19 cellular contexts compared by ENCODE assay signal in genomic region chr3:77139665-77140064, GRCh38.
A peak's percentile ranks its signal among the peaks of the same experiment; 100 is the strongest.
DNase-seq lines count a peak whose midpoint lies in the region; ATAC-seq and TF ChIP-seq lines count a peak whose summit lies in the region.
"Had no signal": no experiment of that assay in that cellular context is flagged by ENCODE, and none has a peak within 500 bp of the region (broad histone marks: within the 10 kb centered on the region; RNA-seq: fewer than 3 reads in every experiment).

No MANE protein-coding gene starts in this region.

- intact Hi-C loops in Right ventricle myocardium inferior (cut with DNase I) (no loop called here), sciatic nerve (cut with DNase I) (no loop called here)

- no peaks in the 10 kb centered on the region for H3K9me3 ChIP-seq in cardiac muscle cell (ENCODE audit: low read depth)
- H3K9me3 ChIP-seq: A549, BLaER1, HAP-1 had no signal

- TF ChIP-seq CTCF in cardiac muscle cell (IDR thresholded peaks at IDR 0.05; ENCODE audit: low read depth, low read length): no peak

- ATAC-seq in Right ventricle myocardium inferior (no peak), sciatic nerve (no peak), GM18867 (IDR thresholded peaks at IDR 0.05; ENCODE audit: unreplicated experiment) (no peak)
- ATAC-seq: A549 had no signal

- no peaks in the 10 kb centered on the region for H3K36me3 ChIP-seq in cardiac muscle cell
- H3K36me3 ChIP-seq: BLaER1, HAP-1 had no signal

- H3K4me1 ChIP-seq in cardiac muscle cell (ENCODE audit: low read depth): peaks cover 12% of the 10 kb centered on the region
- H3K4me1 ChIP-seq: A549, BLaER1 had no signal

- no peak overlapping the region for H3K4me3 ChIP-seq in cardiac muscle cell
- H3K4me3 ChIP-seq: A549, BLaER1, HAP-1 had no signal

- DNase-seq in NCI-H2227 (lab: John Stamatoyannopoulos, UW; ENCODE audit: unreplicated experiment) (peak; percentile 23), NCI-H2227 treated with DMSO at 0.1 percent for 48 hours (lab: John Stamatoyannopoulos, UW) (no peak), cardiac muscle cell (ENCODE audit: low read depth in 1 of 2, low spot score in 1 of 2) (peak in 1 of 2 donors; percentile 38), Right ventricle myocardium inferior (ENCODE audit: missing footprints) (no peak), SK-N-DZ (ENCODE audit: low spot score) (peak; percentile 87), sciatic nerve (ENCODE audit: low spot score) (no peak), foreskin melanocyte (no peak)
- DNase-seq: AML-193; CD4-positive, alpha-beta memory T cell; DMS153; DMS79; GDM1; HFFc6; IMR-90 had no signal

- no peaks in the 10 kb centered on the region for H3K27me3 ChIP-seq in cardiac muscle cell
- H3K27me3 ChIP-seq: BLaER1 had no signal

- peak overlapping the region; percentile 15 for H3K27ac ChIP-seq in cardiac muscle cell
- H3K27ac ChIP-seq: 22Rv1, A549, BLaER1 had no signal

Comparison
In these comparisons a context has a peak if more than half of its experiments do, and no peak if none do; other contexts are left out.
1. DNase-seq: peak in NCI-H2227 (single experiment) and SK-N-DZ (single experiment); none in NCI-H2227 treated with DMSO at 0.1 percent for 48 hours (single experiment), Right ventricle myocardium inferior (single experiment), sciatic nerve (single experiment) and foreskin melanocyte (single experiment).